Comparison of ENCODE assay signal across 9 cellular contexts in genomic region chr15:75836953-75837321, GRCh38. TPM values are rescaled to one million over a fixed set of nuclear protein-coding genes. Genes with fewer than 3 reads are reported as not detected.
DNase-seq lines count a peak whose midpoint lies in the region; ATAC-seq and TF ChIP-seq lines count a peak whose summit lies in the region.
"Had no signal": no experiment of that assay in that cellular context is flagged by ENCODE, and none has a peak within 500 bp of the region (broad histone marks: within the 10 kb centered on the region; RNA-seq: fewer than 3 reads in every experiment).

No MANE protein-coding gene starts in this region.

- intact Hi-C loops in HCT116 (cut with micrococcal nuclease): no loop called here

- TF ChIP-seq POLR2A in HCT116 (IDR thresholded peaks at IDR 0.05; ENCODE audit: borderline replicate concordance, extremely low read depth, insufficient read depth, insufficient read length): no peak

- no peaks in the 10 kb centered on the region for H3K79me2 ChIP-seq in HCT116 (ENCODE audit: insufficient read depth, low read length)

- RAD21 ChIA-PET in HCT116 (lab: Charles Lee; ENCODE audit: low non-redundant PET in 1 of 2, low total read pairs in 2 of 2, uncharacterized antibody in 2 of 2, unreplicated experiment in 2 of 2): no interaction called here

- POLR2A ChIA-PET in HCT116 (lab: Charles Lee): no interaction called here

- H4K20me1 ChIP-seq in HCT116 (ENCODE audit: insufficient read depth): no peaks in the 10 kb centered on the region

- H3K4me1 ChIP-seq in HCT116 (ENCODE audit: control insufficient read depth in 1 of 2, insufficient read depth in 2 of 2, low read length in 2 of 2): peaks cover 0 to 12% of the 10 kb centered on the region in 2 experiments; a peak in 2 of 4 replicates
- peaks cover 16% of the 10 kb centered on the region for H3K4me1 ChIP-seq in skeletal muscle satellite cell (ENCODE audit: control insufficient read depth, insufficient read depth, low read length)

- H2AFZ ChIP-seq in HCT116 (ENCODE audit: low read depth, low read length, poor library complexity, severe bottlenecking): peak overlapping the region; percentile 86

- no peaks in the 10 kb centered on the region for H3K9me3 ChIP-seq in HCT116 (ENCODE audit: control insufficient read depth in 1 of 2, insufficient read depth in 1 of 2, low read depth in 1 of 2, low read length in 2 of 2)
- H3K9me3 ChIP-seq in skeletal muscle satellite cell (replicated peaks; ENCODE audit: low read length): no peaks in the 10 kb centered on the region

- no peak overlapping the region for H3K27ac ChIP-seq in HCT116 (ENCODE audit: low read depth, low read length)

- H3K27me3 ChIP-seq in HCT116 (ENCODE audit: insufficient read depth, low read length) (no peaks in the 10 kb centered on the region), skeletal muscle satellite cell (ENCODE audit: control insufficient read depth, insufficient read depth, low read length) (no peaks in the 10 kb centered on the region)

- BruUV-seq in HCT116 (replicated peaks; lab: Mats Ljungman, UMichigan): no TSS peak

- H3K4me3 ChIP-seq in GM12864 (ENCODE audit: low read depth, low read length): no peak overlapping the region
- no peak overlapping the region for H3K4me3 ChIP-seq in HCT116 (replicated peaks in 1 of 2; ENCODE audit: low read depth in 1 of 2, low read length in 2 of 2)
- H3K4me3 ChIP-seq in skeletal muscle satellite cell (ENCODE audit: low read length): no peak overlapping the region

- ATAC-seq in HCT116 (peak; percentile 62; the same call in 1 of the 2 replicates), GM18517 (IDR thresholded peaks at IDR 0.05; ENCODE audit: unreplicated experiment) (no peak)

- CTCF ChIA-PET in HCT116 (lab: Charles Lee): no interaction called here

- DNase-seq in GM12864 (ENCODE audit: low read depth) (peak; percentile 58), HCT116 (ENCODE audit: low read depth, low spot score) (no peak), RKO (ENCODE audit: low spot score) (peak; percentile 49), NCI-H187 (lab: John Stamatoyannopoulos, UW) (no peak), NCI-H526 treated with DMSO at 0.1 percent for 48 hours (lab: John Stamatoyannopoulos, UW) (no peak)
- DNase-seq in central memory CD4-positive, alpha-beta T cell: peak; percentile 43
- DNase-seq: naive B cell had no signal

- H3K36me3 ChIP-seq in HCT116 (ENCODE audit: control insufficient read depth in 1 of 2, insufficient read depth in 2 of 2, low read length in 2 of 2) (no peaks in the 10 kb centered on the region), skeletal muscle satellite cell (ENCODE audit: insufficient read depth, low read length) (no peaks in the 10 kb centered on the region)

- H3K4me2 ChIP-seq in HCT116 (ENCODE audit: low read length) (0 out of 2 replicates have a peak overlapping the region, but pooled peaks have one; percentile 8), skeletal muscle satellite cell (ENCODE audit: low read length) (peak overlapping the region; percentile 30)

- no peak overlapping the region for H3K9ac ChIP-seq in HCT116 (ENCODE audit: low read length)
- H3K9ac ChIP-seq in skeletal muscle satellite cell (ENCODE audit: low read depth, low read length): peak overlapping the region; percentile 39

- H3K9me2 ChIP-seq in HCT116 (ENCODE audit: insufficient read depth): no peaks in the 10 kb centered on the region

- TF ChIP-seq RAD21 in HCT116 (IDR thresholded peaks at IDR 0.05; ENCODE audit: low read depth): no peak

- TF ChIP-seq CTCF in GM12864 (IDR thresholded peaks at IDR 0.05; ENCODE audit: low read depth, low read length, missing control alignments): no peak
- no peak for TF ChIP-seq CTCF in HCT116 (IDR thresholded peaks at IDR 0.05 in 2 of 3, conservative IDR thresholded peaks at IDR 0.05 in 1 of 3; ENCODE audit: borderline replicate concordance in 1 of 3, insufficient read depth in 1 of 3, low read depth in 2 of 3, low read length in 2 of 3)

TF ChIP-seq in HCT116, 20 proteins besides CTCF, POLR2A, EP300 and RAD21:
- TF ChIP-seq CBX3 (IDR thresholded peaks at IDR 0.05; ENCODE audit: low read depth) (no peak), SP1 (IDR thresholded peaks at IDR 0.05; ENCODE audit: low read depth) (no peak), SRF (IDR thresholded peaks at IDR 0.05; ENCODE audit: low read depth) (no peak), YY1 (IDR thresholded peaks at IDR 0.05; ENCODE audit: extremely low read depth, insufficient replicate concordance, low read depth, low read length) (no peak), MAX (IDR thresholded peaks at IDR 0.05) (0 out of 2 replicates have a peak, but pooled peaks have one; percentile 22), EGR1 (IDR thresholded peaks at IDR 0.05; ENCODE audit: low read depth) (no peak)

RNA-seq across cellular contexts. Expression of gene UBE2Q2, which starts 6.3 kb away (rescaled TPM):
- 12.3 TPM for total RNA-seq in HCT116 (2021; ENCODE audit: unreplicated experiment)
- 7.0 and 9.0 TPM in 2 replicates for polyA plus RNA-seq in HCT116 (2012)
- total RNA-seq in skeletal muscle satellite cell (2012; rRNA removed): 41.5 and 41.6 TPM in 2 replicates

Comparison
In these comparisons a context has a peak if more than half of its experiments do, and no peak if none do; other contexts are left out.
1. DNase-seq: peak in GM12864 (single experiment), RKO (single experiment) and central memory CD4-positive, alpha-beta T cell (single experiment); none in HCT116 (single experiment), NCI-H187 (0 of 2) and NCI-H526 treated with DMSO at 0.1 percent for 48 hours (single experiment).